Comparison of ENCODE assay signal across 8 cellular contexts in genomic region chr2:152718909-152719645, GRCh38. TPM values are rescaled to one million over a fixed set of nuclear protein-coding genes. Genes with fewer than 3 reads are reported as not detected.
DNase-seq lines count a peak whose midpoint lies in the region; ATAC-seq and TF ChIP-seq lines count a peak whose summit lies in the region.

No MANE protein-coding gene starts in this region.

- H3K4me3 Mint-ChIP-seq in memory B cell, result peak overlapping the region; percentile 96

- H3K27ac ChIP-seq in RWPE1, result peak overlapping the region; percentile 98
- peak overlapping the region; percentile 97 to 98 for H3K27ac ChIP-seq in uterus

- H3K4me3 ChIP-seq in HFF-Myc (replicated peaks; ENCODE audit: low read depth, low read length) (peak overlapping the region; percentile 94), uterus (peak overlapping the region; percentile 96 to 98)

- peaks cover 9% of the 10 kb centered on the region for H3K36me3 Mint-ChIP-seq in memory B cell

- H3K4me1 Mint-ChIP-seq in memory B cell, result peaks cover 33% of the 10 kb centered on the region

- no peaks in the 10 kb centered on the region for H3K27me3 ChIP-seq in uterus

- CTCF ChIA-PET in RWPE1 (lab: Yijun Ruan, JAX), result interaction anchor here (1.8 kb wide), 1 partner anchor 23 kb away, joined by 6 read pairs; no protein-coding TSS in a partner anchor

- no peaks in the 10 kb centered on the region for H3K27me3 Mint-ChIP-seq in memory B cell

- H3K9me3 Mint-ChIP-seq in memory B cell, result no peaks in the 10 kb centered on the region

- intact Hi-C loops in uterus (cut with DNase I; ENCODE audit: low total_unique reads), result loop anchor here (10.0 kb wide), 1 partner anchor 544 kb away; the partner anchor contains the start of gene STAM2

- H3K9me3 ChIP-seq in uterus, result no peaks in the 10 kb centered on the region

- peak in 2 of 3 donors; percentile 25 to 31 for DNase-seq in stimulated activated CD4-positive, alpha-beta T cell treated with anti-CD3 and anti-CD28 coated beads, TNF-alpha, amount 100 ng/mL, for 48 hours (ENCODE audit: low read depth in 3 of 3)
- no peak for DNase-seq in stimulated activated CD4-positive, alpha-beta T cell treated with anti-CD3 and anti-CD28 coated beads, Interleukin-4, amount 100 ng/mL, for 1 hour
- DNase-seq in HFF-Myc (ENCODE audit: extremely low read depth, low read depth), result peak; percentile 32
- DNase-seq in M059J (ENCODE audit: low read depth), result peak; percentile 76
- DNase-seq in RWPE1 (ENCODE audit: low spot score), result peak; percentile 73
- DNase-seq in dedifferentiated amniotic fluid mesenchymal stem cell (ENCODE audit: extremely low spot score), result peak; percentile 37
- no peak for DNase-seq in memory B cell (ENCODE audit: low spot score in 2 of 2)
- no peak for DNase-seq in uterus

- POLR2A ChIA-PET in RWPE1 (lab: Yijun Ruan, JAX; ENCODE audit: low non-redundant PET), result no interaction called here

- ATAC-seq in memory B cell (ENCODE audit: low read depth), result no peak

- H3K27ac Mint-ChIP-seq in memory B cell, result peak overlapping the region; percentile 98

- peaks cover 7 to 9% of the 10 kb centered on the region in 2 donors for H3K4me1 ChIP-seq in uterus

- no peak for TF ChIP-seq CTCF in HFF-Myc (IDR thresholded peaks at IDR 0.05; ENCODE audit: low read depth, low read length, missing control alignments)
- no peak for TF ChIP-seq CTCF in RWPE1 (conservative IDR thresholded peaks at IDR 0.05; ENCODE audit: low read depth)
- TF ChIP-seq CTCF in uterus (IDR thresholded peaks at IDR 0.05), result no peak

- TF ChIP-seq POLR2A in uterus (IDR thresholded peaks at IDR 0.05), result no peak

- no peaks in the 10 kb centered on the region for H3K36me3 ChIP-seq in uterus

RNA-seq across cellular contexts. Expression of gene ARL6IP6, which starts 0.7 kb away (rescaled TPM):
- total RNA-seq in M059J (2014; rRNA removed; shearing (Covaris generic)), result 53.6 and 66.7 TPM in 2 replicates
- 10 to 100 TPM in 3 of 4 donors, 1 to 10 TPM in 1; 8.7 to 47.1 (median 22.8) TPM for total RNA-seq in uterus

RNA-seq across cellular contexts. Expression of gene PRPF40A, which starts 1.8 kb away (rescaled TPM):
- 103 and 105 TPM in 2 replicates for total RNA-seq in M059J (2014; rRNA removed; shearing (Covaris generic))
- 100 to 1,000 TPM in 1 of 4 donors, 10 to 100 TPM in 3; 69.1 to 151 (median 85.3) TPM for total RNA-seq in uterus

Comparison
In these comparisons a context has a peak if more than half of its experiments do, and no peak if none do; other contexts are left out.
1. DNase-seq: peak in stimulated activated CD4-positive, alpha-beta T cell treated with anti-CD3 and anti-CD28 coated beads, TNF-alpha, amount 100 ng/mL, for 48 hours (2 of 3), HFF-Myc (single experiment), M059J (single experiment), RWPE1 (single experiment) and dedifferentiated amniotic fluid mesenchymal stem cell (single experiment); none in stimulated activated CD4-positive, alpha-beta T cell treated with anti-CD3 and anti-CD28 coated beads, Interleukin-4, amount 100 ng/mL, for 1 hour (single experiment), memory B cell (0 of 2) and uterus (0 of 2).